Comparison of ENCODE assay signal across 8 cellular contexts in genomic region chr3:125357032-125357658, GRCh38. TPM values are rescaled to one million over a fixed set of nuclear protein-coding genes. Genes with fewer than 3 reads are reported as not detected.
DNase-seq lines count a peak whose midpoint lies in the region; ATAC-seq and TF ChIP-seq lines count a peak whose summit lies in the region.

No MANE protein-coding gene starts in this region.

- peak; percentile 18 for DNase-seq in G401 (ENCODE audit: low spot score)
- DNase-seq in Peyer's patch, result peak; percentile 56 to 61 (median 57)
- DNase-seq in activated naive CD4-positive, alpha-beta T cell treated with anti-CD3 and anti-CD28 coated beads, Interleukin-2, amount 50 U/mL, for 72 hours (ENCODE audit: low spot score in 2 of 2), result peak; percentile 62 to 67
- no peak for DNase-seq in right atrium auricular region (ENCODE audit: low spot score)
- peak; percentile 70 for DNase-seq in sciatic nerve (ENCODE audit: low spot score)
- DNase-seq in NK-92 treated with Interleukin-12 subunit alpha and Interleukin-12 subunit beta, amount 100 ng/mL, for 24 hours (lab: John Stamatoyannopoulos, UW), result no peak
- no peak for DNase-seq in NCI-H345 treated with DMSO at 0.1 percent for 48 hours (lab: John Stamatoyannopoulos, UW; ENCODE audit: unreplicated experiment)

- H3K36me3 ChIP-seq in Peyer's patch, result no peaks in the 10 kb centered on the region
- no peaks in the 10 kb centered on the region for H3K36me3 ChIP-seq in right atrium auricular region

- H3K36me3 Mint-ChIP-seq in activated naive CD4-positive, alpha-beta T cell treated with anti-CD3 and anti-CD28 coated beads, Interleukin-2, amount 50 U/mL, for 72 hours, result no peaks in the 10 kb centered on the region

- ATAC-seq in HG02571 (IDR thresholded peaks at IDR 0.05; ENCODE audit: unreplicated experiment) (peak; percentile 70), sciatic nerve (peak; percentile 91)
- peak; percentile 98 for ATAC-seq in activated naive CD4-positive, alpha-beta T cell treated with anti-CD3 and anti-CD28 coated beads, Interleukin-2, amount 50 U/mL, for 72 hours

- no peak for TF ChIP-seq POLR2A in Peyer's patch (IDR thresholded peaks at IDR 0.05)

- peak overlapping the region in 2 of 4 donors; percentile 20 to 57 for H3K27ac ChIP-seq in Peyer's patch
- peak overlapping the region; percentile 77 to 78 for H3K27ac ChIP-seq in right atrium auricular region

- TF ChIP-seq CTCF in Peyer's patch (IDR thresholded peaks at IDR 0.05), result no peak
- TF ChIP-seq CTCF in right atrium auricular region (IDR thresholded peaks at IDR 0.05), result no peak

- H3K9me3 Mint-ChIP-seq in activated naive CD4-positive, alpha-beta T cell treated with anti-CD3 and anti-CD28 coated beads, Interleukin-2, amount 50 U/mL, for 72 hours, result no peaks in the 10 kb centered on the region

- in situ Hi-C loops in G401 (cut with HindIII; ENCODE audit: low sequenced_read_pairs), result no loop called here

- no peaks in the 10 kb centered on the region for H3K9me3 ChIP-seq in Peyer's patch
- H3K9me3 ChIP-seq in right atrium auricular region, result no peaks in the 10 kb centered on the region

- no peaks in the 10 kb centered on the region for H3K27me3 ChIP-seq in Peyer's patch
- H3K27me3 ChIP-seq in right atrium auricular region, result no peaks in the 10 kb centered on the region

- peaks cover 0 to 8% (median 2%) of the 10 kb centered on the region in 4 donors for H3K4me1 ChIP-seq in Peyer's patch
- peaks cover 0 to 48% of the 10 kb centered on the region in 2 donors for H3K4me1 ChIP-seq in right atrium auricular region

- H3K27ac Mint-ChIP-seq in activated naive CD4-positive, alpha-beta T cell treated with anti-CD3 and anti-CD28 coated beads, Interleukin-2, amount 50 U/mL, for 72 hours, result peak overlapping the region; percentile 89 to 97

- intact Hi-C loops in sciatic nerve (cut with DNase I), result no loop called here

- H3K4me3 ChIP-seq in Peyer's patch (peak overlapping the region; percentile 38 to 54 (median 52)), right atrium auricular region (peak overlapping the region; percentile 52 to 60)

RNA-seq across cellular contexts. Expression of gene ZNF148, which starts 18.0 kb away (rescaled TPM):
- 14.6 and 21.5 TPM in 2 replicates for total RNA-seq in G401 (2014; rRNA removed; shearing (Covaris generic))
- total RNA-seq in Peyer's patch (10 to 100 TPM; 17.7 to 48.7 (median 24.7) TPM), right atrium auricular region (10 to 100 TPM; 21.3 to 24.3 TPM), sciatic nerve (60.6 TPM)
- 10 to 100 TPM; 28.5 to 47.8 TPM for total RNA-seq in activated naive CD4-positive, alpha-beta T cell treated with anti-CD3 and anti-CD28 coated beads, Interleukin-2, amount 50 U/mL, for 72 hours

Comparison
In these comparisons a context has a peak if more than half of its experiments do, and no peak if none do; other contexts are left out.
1. DNase-seq: peak in G401 (single experiment), Peyer's patch (3 of 3), activated naive CD4-positive, alpha-beta T cell treated with anti-CD3 and anti-CD28 coated beads, Interleukin-2, amount 50 U/mL, for 72 hours (2 of 2) and sciatic nerve (single experiment); none in right atrium auricular region (single experiment), NK-92 treated with Interleukin-12 subunit alpha and Interleukin-12 subunit beta, amount 100 ng/mL, for 24 hours (single experiment) and NCI-H345 treated with DMSO at 0.1 percent for 48 hours (single experiment).
2. Peak in every context shown above with its lines, with median percentiles within 50 percentile points of each other: ATAC-seq.